ENCODE assay signal across 13 cellular contexts in the genomic region with DNA sequence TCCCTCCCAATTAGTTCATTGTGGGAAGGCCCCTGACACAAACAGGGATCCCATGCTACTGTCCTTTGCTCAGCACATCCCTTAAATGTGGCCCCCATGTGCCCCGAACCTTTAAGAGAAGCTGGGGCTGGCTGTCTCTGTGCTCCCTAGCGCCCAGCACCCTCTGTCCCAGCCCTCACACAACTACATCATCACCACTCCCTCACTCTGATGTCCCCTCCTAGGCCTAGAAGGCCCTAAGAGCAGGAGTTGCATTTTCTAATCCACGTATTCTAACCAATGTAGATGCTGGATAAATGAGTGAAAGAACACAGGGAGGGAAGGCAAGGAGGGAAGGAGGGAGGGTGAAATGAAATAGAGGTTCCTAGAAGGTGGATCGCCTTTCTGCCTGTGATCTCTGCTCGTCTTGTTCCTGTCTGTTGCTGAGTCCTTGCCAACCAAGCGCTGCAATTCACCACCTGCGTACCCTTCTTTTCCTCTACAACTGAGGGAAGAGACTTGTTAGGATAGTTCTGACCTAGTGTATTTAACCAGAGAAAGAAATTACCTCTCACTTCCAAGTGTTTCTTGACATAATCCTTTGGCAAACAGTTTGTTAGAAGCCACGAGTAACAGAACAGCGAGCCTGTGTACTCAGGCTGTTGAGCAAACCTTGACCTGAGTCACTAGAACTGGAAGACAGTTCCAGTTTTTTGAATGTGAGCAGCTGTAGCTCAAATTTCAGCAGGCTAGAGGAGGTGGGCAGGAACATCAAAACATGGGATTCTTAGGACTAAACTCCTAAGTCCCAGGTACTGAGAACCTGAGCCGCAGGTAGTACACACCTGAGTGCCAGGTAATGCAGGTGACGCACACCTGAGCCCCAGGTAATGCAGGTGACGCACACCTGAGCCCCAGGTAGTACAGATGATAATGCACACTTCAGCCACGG.
DNase-seq lines count a peak whose midpoint lies in the region; ATAC-seq and TF ChIP-seq lines count a peak whose summit lies in the region.
"Had no signal": no experiment of that assay in that cellular context is flagged by ENCODE, and none has a peak within 500 bp of the region (broad histone marks: within the 10 kb centered on the region; RNA-seq: fewer than 3 reads in every experiment).

No MANE protein-coding gene starts in this region.

- H3K4me3 ChIP-seq in BLaER1 treated with 17β-estradiol and CSF1 and Interleukin-3, amounts not matched to agents 10 nM and 100 nM = no peak overlapping the region
- 0 out of 2 replicates have a peak overlapping the region, but pooled peaks have one; percentile 6 for H3K4me3 ChIP-seq in LNCaP clone FGC (ENCODE audit: low read depth, low read length)
- no peak overlapping the region for H3K4me3 ChIP-seq in body of pancreas
- no peak overlapping the region for H3K4me3 ChIP-seq in muscle layer of duodenum (ENCODE audit: low read depth in 1 of 2, low read length in 2 of 2)
- H3K4me3 ChIP-seq in Karpas-422 (ENCODE audit: low read length) = no peak overlapping the region
- H3K4me3 ChIP-seq: SK-N-MC, skin epidermis had no signal

- no peaks in the 10 kb centered on the region for H3K9me2 ChIP-seq in Karpas-422 (replicated peaks; ENCODE audit: insufficient read depth, low read length)

- no peaks in the 10 kb centered on the region for H3K27me3 ChIP-seq in BLaER1 treated with 17β-estradiol and CSF1 and Interleukin-3, amounts not matched to agents 10 nM and 100 nM
- H3K27me3 ChIP-seq in body of pancreas (no peaks in the 10 kb centered on the region), muscle layer of duodenum (ENCODE audit: low read depth, low read length) (no peaks in the 10 kb centered on the region), Karpas-422 (ENCODE audit: low read length) (no peaks in the 10 kb centered on the region)
- H3K27me3 ChIP-seq: BE2C had no signal

- H3K27me3 Mint-ChIP-seq in activated naive CD4-positive, alpha-beta T cell treated with anti-CD3 and anti-CD28 coated beads, Interleukin-2, amount 10 ng/mL, durations not matched to agents 7 days and 5 days = peaks cover 40% of the 10 kb centered on the region
- H3K27me3 Mint-ChIP-seq in activated T-cell treated with anti-CD3 and anti-CD28 coated beads, Interleukin-2, amount 50 U/mL, for 72 hours (ENCODE audit: low read depth) = peaks cover 8% of the 10 kb centered on the region

- H4K20me1 ChIP-seq in BLaER1 treated with 17β-estradiol and CSF1 and Interleukin-3, amounts not matched to agents 10 nM and 100 nM = no peaks in the 10 kb centered on the region
- H4K20me1 ChIP-seq in Karpas-422 (ENCODE audit: insufficient read depth, low read depth, low read length) = no peaks in the 10 kb centered on the region

- H3K27ac Mint-ChIP-seq in activated naive CD4-positive, alpha-beta T cell treated with anti-CD3 and anti-CD28 coated beads, Interleukin-2, amount 10 ng/mL, durations not matched to agents 7 days and 5 days = no peak overlapping the region
- H3K27ac Mint-ChIP-seq in activated T-cell treated with anti-CD3 and anti-CD28 coated beads, Interleukin-2, amount 50 U/mL, for 72 hours = no peak overlapping the region

- no peaks in the 10 kb centered on the region for H3K9me3 ChIP-seq in BLaER1 treated with 17β-estradiol and CSF1 and Interleukin-3, amounts not matched to agents 10 nM and 100 nM (replicated peaks in 1 of 11)
- H3K9me3 ChIP-seq in body of pancreas (no peaks in the 10 kb centered on the region), muscle layer of duodenum (ENCODE audit: control insufficient read depth in 1 of 2, low read length in 2 of 2) (no peaks in the 10 kb centered on the region), Karpas-422 (ENCODE audit: low read length) (no peaks in the 10 kb centered on the region)
- H3K9me3 ChIP-seq: BE2C had no signal

- H2AFZ ChIP-seq in Karpas-422 (ENCODE audit: low read length) = no peak overlapping the region

- no peak for TF ChIP-seq POLR2A in body of pancreas (IDR thresholded peaks at IDR 0.05)

- CTCF ChIA-PET in activated naive CD4-positive, alpha-beta T cell treated with anti-CD3 and anti-CD28 coated beads, Interleukin-2, amount 10 ng/mL, durations not matched to agents 7 days and 5 days (lab: Charles Lee) = no interaction called here

- 52 to 56% methylated on average over 9 to 13 of the region's 13 CpGs for WGBS in body of pancreas, 2 donors

- no peak overlapping the region for H3K4me3 Mint-ChIP-seq in activated naive CD4-positive, alpha-beta T cell treated with anti-CD3 and anti-CD28 coated beads, Interleukin-2, amount 10 ng/mL, durations not matched to agents 7 days and 5 days
- H3K4me3 Mint-ChIP-seq in activated T-cell treated with anti-CD3 and anti-CD28 coated beads, Interleukin-2, amount 50 U/mL, for 72 hours = no peak overlapping the region

- no peaks in the 10 kb centered on the region for H3K36me3 ChIP-seq in BLaER1 treated with 17β-estradiol and CSF1 and Interleukin-3, amounts not matched to agents 10 nM and 100 nM
- H3K36me3 ChIP-seq in body of pancreas (replicated peaks in 1 of 2; ENCODE audit: insufficient read depth in 1 of 2, low read depth in 2 of 2) = no peaks in the 10 kb centered on the region
- no peaks in the 10 kb centered on the region for H3K36me3 ChIP-seq in muscle layer of duodenum (ENCODE audit: control insufficient read depth in 1 of 2, insufficient read depth in 2 of 2, low read length in 2 of 2)
- no peaks in the 10 kb centered on the region for H3K36me3 ChIP-seq in Karpas-422 (ENCODE audit: insufficient read depth, low read length)
- H3K36me3 ChIP-seq: BE2C had no signal

- peak; percentile 81 for ATAC-seq in body of pancreas
- no peak for ATAC-seq in activated T-cell treated with anti-CD3 and anti-CD28 coated beads, Interleukin-2, amount 50 U/mL, for 72 hours (replicated peaks in 1 of 2)
- ATAC-seq: activated CD4-positive, CD25-positive, alpha-beta regulatory T cell treated with anti-CD3 and anti-CD28 coated beads, Interleukin-2, amount 50 U/mL, for 24 hours had no signal

- H3K79me2 ChIP-seq in Karpas-422 (ENCODE audit: low read length) = no peaks in the 10 kb centered on the region

- intact Hi-C loops in body of pancreas (cut with DNase I) = no loop called here

- H3K9ac ChIP-seq in BLaER1 treated with 17β-estradiol and CSF1 and Interleukin-3, amounts not matched to agents 10 nM and 100 nM = no peak overlapping the region; a peak in 1 of 22 replicates
- H3K9ac ChIP-seq in Karpas-422 (ENCODE audit: low read length) = no peak overlapping the region

- peak; percentile 82 for DNase-seq in LNCaP clone FGC (ENCODE audit: low read depth)
- DNase-seq in body of pancreas = peak in 3 of 4 donors; percentile 48 to 57 (median 52)
- no peak for DNase-seq in activated naive CD4-positive, alpha-beta T cell treated with anti-CD3 and anti-CD28 coated beads, Interleukin-2, amount 50 U/mL, for 16 hours
- no peak for DNase-seq in Karpas-422
- DNase-seq in activated naive CD4-positive, alpha-beta T cell treated with anti-CD3 and anti-CD28 coated beads, Interleukin-2, amount 10 ng/mL, durations not matched to agents 7 days and 5 days = no peak
- no peak for DNase-seq in activated T-cell treated with anti-CD3 and anti-CD28 coated beads, Interleukin-2, amount 50 U/mL, for 72 hours
- DNase-seq: BE2C, NCI-H1694 treated with DMSO at 0.1 percent for 48 hours had no signal

- H3K4me1 ChIP-seq in BLaER1 treated with 17β-estradiol and CSF1 and Interleukin-3, amounts not matched to agents 10 nM and 100 nM = peaks cover 0 to 45% (median 16%) of the 10 kb centered on the region in 10 experiments; a peak in 15 of 20 replicates
- H3K4me1 ChIP-seq in body of pancreas = peaks cover 35% of the 10 kb centered on the region
- H3K4me1 ChIP-seq in muscle layer of duodenum (ENCODE audit: control insufficient read depth in 1 of 2, insufficient read depth in 2 of 2, low read length in 2 of 2) = peaks cover 0 to 4% of the 10 kb centered on the region in 2 donors
- no peaks in the 10 kb centered on the region for H3K4me1 ChIP-seq in Karpas-422 (ENCODE audit: low read length)

- TF ChIP-seq CTCF in LNCaP clone FGC (IDR thresholded peaks at IDR 0.05; ENCODE audit: control insufficient read depth, extremely low read depth, insufficient read depth) = no peak
- TF ChIP-seq CTCF in body of pancreas (IDR thresholded peaks at IDR 0.05) = no peak

- peak overlapping the region in 2 of 11 experiments; percentile 76 to 85; a peak in 2 of 22 replicates for H3K4me2 ChIP-seq in BLaER1 treated with 17β-estradiol and CSF1 and Interleukin-3, amounts not matched to agents 10 nM and 100 nM
- H3K4me2 ChIP-seq in Karpas-422 (ENCODE audit: low read depth, low read length, poor library complexity, severe bottlenecking) = no peak overlapping the region

- H3K27ac ChIP-seq in BLaER1 treated with 17β-estradiol and CSF1 and Interleukin-3, amounts not matched to agents 10 nM and 100 nM = peak overlapping the region in 6 of 11 experiments; percentile 1 to 34 (median 4); a peak in 4 of 22 replicates
- H3K27ac ChIP-seq in body of pancreas = no peak overlapping the region
- peak overlapping the region; percentile 19 for H3K27ac ChIP-seq in muscle layer of duodenum (ENCODE audit: low read length)
- H3K27ac ChIP-seq in Karpas-422 (ENCODE audit: low read length) = no peak overlapping the region
- H3K27ac ChIP-seq: SK-N-MC, skin epidermis had no signal

- no peaks in the 10 kb centered on the region for H3K36me3 Mint-ChIP-seq in activated naive CD4-positive, alpha-beta T cell treated with anti-CD3 and anti-CD28 coated beads, Interleukin-2, amount 10 ng/mL, durations not matched to agents 7 days and 5 days
- H3K36me3 Mint-ChIP-seq in activated T-cell treated with anti-CD3 and anti-CD28 coated beads, Interleukin-2, amount 50 U/mL, for 72 hours (ENCODE audit: insufficient read depth in 2 of 2) = no peaks in the 10 kb centered on the region

- H3K9me3 Mint-ChIP-seq in activated naive CD4-positive, alpha-beta T cell treated with anti-CD3 and anti-CD28 coated beads, Interleukin-2, amount 10 ng/mL, durations not matched to agents 7 days and 5 days = no peaks in the 10 kb centered on the region
- H3K9me3 Mint-ChIP-seq in activated T-cell treated with anti-CD3 and anti-CD28 coated beads, Interleukin-2, amount 50 U/mL, for 72 hours = no peaks in the 10 kb centered on the region

- H3K4me1 Mint-ChIP-seq in activated naive CD4-positive, alpha-beta T cell treated with anti-CD3 and anti-CD28 coated beads, Interleukin-2, amount 10 ng/mL, durations not matched to agents 7 days and 5 days = peaks cover 12% of the 10 kb centered on the region
- H3K4me1 Mint-ChIP-seq in activated T-cell treated with anti-CD3 and anti-CD28 coated beads, Interleukin-2, amount 50 U/mL, for 72 hours (ENCODE audit: low read depth) = peaks cover 5% of the 10 kb centered on the region

Comparison
In these comparisons a context has a peak if more than half of its experiments do, and no peak if none do; other contexts are left out.
1. H3K27ac ChIP-seq: peak in BLaER1 treated with 17β-estradiol and CSF1 and Interleukin-3, amounts not matched to agents 10 nM and 100 nM (6 of 11) and muscle layer of duodenum (single experiment); none in body of pancreas (0 of 4) and Karpas-422 (single experiment).
2. DNase-seq: peak in LNCaP clone FGC (single experiment) and body of pancreas (3 of 4); none in activated naive CD4-positive, alpha-beta T cell treated with anti-CD3 and anti-CD28 coated beads, Interleukin-2, amount 50 U/mL, for 16 hours (single experiment), Karpas-422 (single experiment), activated naive CD4-positive, alpha-beta T cell treated with anti-CD3 and anti-CD28 coated beads, Interleukin-2, amount 10 ng/mL, durations not matched to agents 7 days and 5 days (single experiment) and activated T-cell treated with anti-CD3 and anti-CD28 coated beads, Interleukin-2, amount 50 U/mL, for 72 hours (0 of 2).